ENCODE assay signal across 8 cellular contexts in genomic region chr6:151475653-151476523, GRCh38. TPM values are rescaled to one million over a fixed set of nuclear protein-coding genes. Genes with fewer than 3 reads are reported as not detected.
DNase-seq lines count a peak whose midpoint lies in the region; ATAC-seq and TF ChIP-seq lines count a peak whose summit lies in the region.

No MANE protein-coding gene starts in this region.

- H3K9ac ChIP-seq in NT2/D1 (ENCODE audit: insufficient read length, low read depth), result no peak overlapping the region
- no peak overlapping the region for H3K9ac ChIP-seq in skeletal muscle tissue (ENCODE audit: low read depth in 1 of 3, low read length in 3 of 3)

- no peak overlapping the region for H3K27ac ChIP-seq in A673 (ENCODE audit: low read depth, low read length, poor library complexity, severe bottlenecking)
- no peak overlapping the region for H3K27ac ChIP-seq in right cardiac atrium (ENCODE audit: low read length)
- H3K27ac ChIP-seq in skeletal muscle tissue (ENCODE audit: low read depth, low read length), result no peak overlapping the region

- no peak overlapping the region for H3K4me3 Mint-ChIP-seq in activated naive CD8-positive, alpha-beta T cell treated with anti-CD3 and anti-CD28 coated beads for 36 hours

- no peaks in the 10 kb centered on the region for H3K27me3 Mint-ChIP-seq in activated naive CD8-positive, alpha-beta T cell treated with anti-CD3 and anti-CD28 coated beads for 36 hours

- peak; percentile 87 for TF ChIP-seq CTCF in A673 (conservative IDR thresholded peaks at IDR 0.05; ENCODE audit: low read depth, low read length)

- intact Hi-C loops in A673 (cut with micrococcal nuclease; ENCODE audit: unreplicated experiment) (loop anchor here (5.0 kb wide), 1 partner anchor 584 kb away; no protein-coding TSS in a partner anchor), right cardiac atrium (cut with DNase I) (no loop called here)

- WGBS in right cardiac atrium, result 30% methylated on average over 16 of the region's 16 CpGs

- H3K4me3 ChIP-seq in A673 (ENCODE audit: low read depth, low read length, poor library complexity, severe bottlenecking), result no peak overlapping the region
- no peak overlapping the region for H3K4me3 ChIP-seq in NT2/D1 (ENCODE audit: insufficient read length, low read depth)
- H3K4me3 ChIP-seq in right cardiac atrium (ENCODE audit: low read length), result no peak overlapping the region
- H3K4me3 ChIP-seq in skeletal muscle tissue (ENCODE audit: low read length in 3 of 3), result peak overlapping the region in 2 of 3 donors; percentile 38 to 49

- H3K4me1 Mint-ChIP-seq in activated naive CD8-positive, alpha-beta T cell treated with anti-CD3 and anti-CD28 coated beads for 36 hours, result peaks cover 7% of the 10 kb centered on the region

- CTCF ChIA-PET in A673 (lab: Charles Lee), result no interaction called here

- no peaks in the 10 kb centered on the region for H3K9me3 Mint-ChIP-seq in activated naive CD8-positive, alpha-beta T cell treated with anti-CD3 and anti-CD28 coated beads for 36 hours

- DNase-seq in A673 (ENCODE audit: low spot score), result peak; percentile 72
- peak; percentile 64 for DNase-seq in GM03348 (ENCODE audit: low spot score)
- DNase-seq in NT2/D1 (ENCODE audit: low read depth, low spot score), result peak; percentile 25
- DNase-seq in activated naive CD8-positive, alpha-beta T cell treated with anti-CD3 and anti-CD28 coated beads for 36 hours, result peak; percentile 16
- DNase-seq in right cardiac atrium, result peak in 2 of 3 donors; percentile 24 to 63
- DNase-seq in COR-L47 (lab: John Stamatoyannopoulos, UW), result no peak

- H3K36me3 Mint-ChIP-seq in activated naive CD8-positive, alpha-beta T cell treated with anti-CD3 and anti-CD28 coated beads for 36 hours, result no peaks in the 10 kb centered on the region

- no peak overlapping the region for H3K27ac Mint-ChIP-seq in activated naive CD8-positive, alpha-beta T cell treated with anti-CD3 and anti-CD28 coated beads for 36 hours

- no peaks in the 10 kb centered on the region for H3K4me1 ChIP-seq in A673 (ENCODE audit: insufficient read depth, low read length, poor library complexity, severe bottlenecking)
- no peaks in the 10 kb centered on the region for H3K4me1 ChIP-seq in NT2/D1 (ENCODE audit: insufficient read depth, insufficient read length)
- no peaks in the 10 kb centered on the region for H3K4me1 ChIP-seq in right cardiac atrium (ENCODE audit: control insufficient read depth, insufficient read depth, low read length)
- H3K4me1 ChIP-seq in skeletal muscle tissue (ENCODE audit: control insufficient read depth in 3 of 3, insufficient read depth in 3 of 3, low read length in 3 of 3), result no peaks in the 10 kb centered on the region

- POLR2A ChIA-PET in A673 (lab: Charles Lee; ENCODE audit: low non-redundant PET), result no interaction called here

- H3K36me3 ChIP-seq in A673 (ENCODE audit: insufficient read depth, low read length, poor library complexity, severe bottlenecking), result no peaks in the 10 kb centered on the region
- no peaks in the 10 kb centered on the region for H3K36me3 ChIP-seq in NT2/D1 (ENCODE audit: insufficient read depth, insufficient read length, low read length)
- no peaks in the 10 kb centered on the region for H3K36me3 ChIP-seq in skeletal muscle tissue (ENCODE audit: control insufficient read depth in 3 of 3, insufficient read depth in 3 of 3, low read length in 3 of 3)

- BruUV-seq in A673 (replicated peaks; lab: Mats Ljungman, UMichigan), result no TSS peak

- H3K27me3 ChIP-seq in A673 (replicated peaks; ENCODE audit: insufficient read depth, low read depth, low read length, poor library complexity), result no peaks in the 10 kb centered on the region
- no peaks in the 10 kb centered on the region for H3K27me3 ChIP-seq in NT2/D1 (ENCODE audit: insufficient read depth, insufficient read length)
- H3K27me3 ChIP-seq in right cardiac atrium (ENCODE audit: control insufficient read depth, insufficient read depth), result no peaks in the 10 kb centered on the region
- H3K27me3 ChIP-seq in skeletal muscle tissue (ENCODE audit: control insufficient read depth in 3 of 3, insufficient read depth in 3 of 3, low read length in 3 of 3), result no peaks in the 10 kb centered on the region

- no peaks in the 10 kb centered on the region for H3K9me3 ChIP-seq in A673 (ENCODE audit: low read depth, low read length, poor library complexity, severe bottlenecking)
- H3K9me3 ChIP-seq in NT2/D1 (ENCODE audit: insufficient read depth, low read length), result no peaks in the 10 kb centered on the region
- no peaks in the 10 kb centered on the region for H3K9me3 ChIP-seq in right cardiac atrium (ENCODE audit: control insufficient read depth, low read length)
- H3K9me3 ChIP-seq in skeletal muscle tissue (ENCODE audit: control insufficient read depth in 3 of 3, low read length in 3 of 3), result no peaks in the 10 kb centered on the region

- ATAC-seq in HG03354 (IDR thresholded peaks at IDR 0.05; ENCODE audit: poor library complexity, severe bottlenecking, unreplicated experiment) (peak; percentile 67), right cardiac atrium (peak in 1 of 2 donors; percentile 54)

RNA-seq across cellular contexts. Expression of gene CCDC170, which starts 17.9 kb away (rescaled TPM):
- total RNA-seq in A673 (2021) (0.17 and 0.55 TPM in 2 replicates), right cardiac atrium (1 to 10 TPM; 1.4 TPM), skeletal muscle tissue (1.0 TPM)
- total RNA-seq in activated naive CD8-positive, alpha-beta T cell treated with anti-CD3 and anti-CD28 coated beads for 36 hours, result not detected
- polyA plus RNA-seq in right cardiac atrium, result 0.66 TPM

RNA-seq across cellular contexts. Expression of gene RMND1, which starts 24.0 kb away (rescaled TPM):
- 25.6 and 26.8 TPM in 2 replicates for total RNA-seq in A673 (2021)
- total RNA-seq in activated naive CD8-positive, alpha-beta T cell treated with anti-CD3 and anti-CD28 coated beads for 36 hours, result 10 to 100 TPM; 25.9 to 28.4 TPM
- total RNA-seq in right cardiac atrium, result 10 to 100 TPM; 10.9 to 15.2 (median 11.7) TPM
- 13.0 TPM for polyA plus RNA-seq in right cardiac atrium
- 30.8 TPM for total RNA-seq in skeletal muscle tissue

Comparison
In these comparisons a context has a peak if more than half of its experiments do, and no peak if none do; other contexts are left out.
1. H3K4me3 ChIP-seq: peak in skeletal muscle tissue (2 of 3); none in A673 (single experiment), NT2/D1 (single experiment) and right cardiac atrium (single experiment).